Comparison of ENCODE assay signal across 1 cellular context in the genomic region with DNA sequence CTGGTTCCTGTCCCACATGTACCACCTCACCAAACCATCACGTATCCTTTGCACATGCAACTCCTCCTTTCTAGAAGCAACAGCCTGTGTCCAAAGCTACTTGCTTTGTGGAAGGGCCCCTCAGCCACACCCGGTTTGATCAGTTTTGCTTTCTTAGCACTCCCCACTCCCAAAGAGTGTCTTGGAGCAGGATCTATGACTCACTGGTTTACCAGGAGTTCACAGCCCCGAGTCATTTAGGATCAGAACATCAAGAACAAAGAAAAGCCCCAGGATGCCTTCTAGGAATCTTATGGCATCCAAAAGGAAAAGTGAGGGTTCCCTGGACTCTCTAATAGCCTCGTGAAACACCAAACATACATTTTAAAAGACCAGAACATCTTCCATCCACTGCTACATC.
TF ChIP-seq lines count a peak whose summit lies in the region.

No MANE protein-coding gene starts in this region.

TF ChIP-seq in H1, 55 proteins besides CTCF, POLR2A, EP300 and RAD21:
- TF ChIP-seq JUND (IDR thresholded peaks at IDR 0.05; ENCODE audit: low read length) (peak; percentile 63; the same call in 1 of the 2 replicates), EZH2 (IDR thresholded peaks at IDR 0.05; ENCODE audit: low read depth, low read length, severe bottlenecking) (no peak), PHF8 (conservative IDR thresholded peaks at IDR 0.05; ENCODE audit: low read depth, low read length) (no peak), POU5F1 (IDR thresholded peaks at IDR 0.05; ENCODE audit: low read depth, low read length) (no peak)
TF ChIP-seq in H1: peak in this region for 1.
